8 cellular contexts compared by ENCODE assay signal in genomic region chr3:88113311-88114162, GRCh38. TPM values are rescaled to one million over a fixed set of nuclear protein-coding genes. Genes with fewer than 3 reads are reported as not detected.
DNase-seq lines count a peak whose midpoint lies in the region; ATAC-seq and TF ChIP-seq lines count a peak whose summit lies in the region.

No MANE protein-coding gene starts in this region.

- H2AK5ac ChIP-seq in IMR-90 (ENCODE audit: low read depth, low read length) = no peak overlapping the region

- no peak overlapping the region for H3K14ac ChIP-seq in IMR-90 (replicated peaks; ENCODE audit: low read depth, low read length)

- H2BK5ac ChIP-seq in IMR-90 (ENCODE audit: low read depth, low read length, poor library complexity, severe bottlenecking) = no peak overlapping the region

- no peaks in the 10 kb centered on the region for H3K4me1 ChIP-seq in IMR-90 (ENCODE audit: control insufficient read depth, insufficient read depth, low read length)

- H2AK9ac ChIP-seq in IMR-90 (replicated peaks; ENCODE audit: low read depth, low read length, poor library complexity) = no peak overlapping the region

- dilution Hi-C loops in IMR-90 (cut with HindIII; ENCODE audit: low sequenced_read_pairs, unreplicated experiment) = no loop called here

- H3K36me3 ChIP-seq in IMR-90 (ENCODE audit: control insufficient read depth, insufficient read depth, low read length) = 0 out of 2 replicates have a peak, but pooled peaks cover 2% of the 10 kb centered on the region

- H3K56ac ChIP-seq in IMR-90 (ENCODE audit: extremely low read depth, insufficient read depth, low read length) = no peak overlapping the region

- CTCF ChIA-PET in GM10248 (lab: Yijun Ruan, JAX) (interaction anchor here (0.6 to 3.6 kb wide), 37 partner anchors 10 to 888 kb away, joined by 3 to 49 read pairs (median 5); partner anchors contain the start of genes C3orf38 and CGGBP1), IMR-90 (lab: Yijun Ruan, JAX) (interaction anchor here (0.5 to 1.5 kb wide), 16 partner anchors 10 to 1008 kb away, joined by 3 to 7 read pairs (median 3); no protein-coding TSS in a partner anchor)

- POLR2A ChIA-PET in GM10248 (lab: Yijun Ruan, JAX) = no interaction called here
- POLR2A ChIA-PET in IMR-90 (lab: Charles Lee; ENCODE audit: unreplicated experiment) = no interaction called here

- no peak overlapping the region for H3K4me3 ChIP-seq in IMR-90 (ENCODE audit: insufficient read depth, low read depth, low read length)

- peak; percentile 64 for TF ChIP-seq CTCF in GM10248 (IDR thresholded peaks at IDR 0.05; ENCODE audit: control extremely low read depth, extremely low read depth, low read depth, missing control alignments)
- peak; percentile 74 for TF ChIP-seq CTCF in IMR-90 (conservative IDR thresholded peaks at IDR 0.05; ENCODE audit: low read depth, low read length)

- H3K9me1 ChIP-seq in IMR-90 (ENCODE audit: insufficient read depth, low read length) = no peaks in the 10 kb centered on the region

- no peak for TF ChIP-seq POLR2A in IMR-90 (IDR thresholded peaks at IDR 0.05; ENCODE audit: low read depth, low read length)

- H3K9ac ChIP-seq in IMR-90 (ENCODE audit: low read depth, low read length) = no peak overlapping the region

- no peak overlapping the region for H4K91ac ChIP-seq in IMR-90 (ENCODE audit: insufficient read depth, low read depth, low read length)

- peaks cover 10% of the 10 kb centered on the region; the same call in 1 of the 2 replicates for H4K20me1 ChIP-seq in IMR-90 (ENCODE audit: insufficient read depth, low read length)

- no CpG with 5 or more reads among the region's 5 CpGs for WGBS in IMR-90 (ENCODE audit: extremely low coverage in 2 of 2, insufficient read length in 1 of 2), 2 experiments

- H4K8ac ChIP-seq in IMR-90 (ENCODE audit: low read depth in 2 of 2, low read length in 2 of 2) = no peak overlapping the region

- BruUV-seq in IMR-90 (replicated peaks; lab: Mats Ljungman, UMichigan) = no TSS peak

- H3K4me2 ChIP-seq in IMR-90 (ENCODE audit: low read depth, low read length) = no peak overlapping the region

- no peak overlapping the region for H2AFZ ChIP-seq in IMR-90 (replicated peaks; ENCODE audit: low read length, poor library complexity)

- peak; percentile 69 for TF ChIP-seq RAD21 in IMR-90 (IDR thresholded peaks at IDR 0.05; ENCODE audit: low read length)

- no peak overlapping the region for H2BK15ac ChIP-seq in IMR-90 (ENCODE audit: low read depth, low read length)

- ATAC-seq in GM21723 (IDR thresholded peaks at IDR 0.05; ENCODE audit: unreplicated experiment) (peak; percentile 93), IMR-90 (ENCODE audit: low read depth) (peak; percentile 96)

- intact Hi-C loops in IMR-90 (cut with micrococcal nuclease) = loop anchor here (2.0 to 5.0 kb wide), 5 partner anchors 41 to 815 kb away; partner anchors contain the start of genes CGGBP1 and ZNF654

- H2BK20ac ChIP-seq in IMR-90 (ENCODE audit: low read depth, low read length) = no peak overlapping the region

- H3K4ac ChIP-seq in IMR-90 (ENCODE audit: low read depth, low read length) = no peak overlapping the region

- in situ Hi-C loops in IMR-90 (cut with MboI; ENCODE audit: low sequenced_read_pairs) = no loop called here

- H4K5ac ChIP-seq in IMR-90 (ENCODE audit: low read depth, low read length) = no peak overlapping the region

- H3K18ac ChIP-seq in IMR-90 (ENCODE audit: low read depth, low read length) = no peak overlapping the region

- DNase-seq in GM10248 (ENCODE audit: extremely low spot score) (peak; percentile 14), IMR-90 (peak; percentile 70), RPMI8226 (peak; percentile 74), glomerular endothelial cell (ENCODE audit: extremely low read depth, low read depth, low spot score) (peak; percentile 70), pons (ENCODE audit: low spot score) (peak; percentile 84), GOT3 (lab: John Stamatoyannopoulos, UW) (no peak)
- DNase-seq in activated effector memory CD4-positive, alpha-beta T cell treated with anti-CD3 and anti-CD28 coated beads, Interleukin-2, amount 50 U/mL, for 16 hours = peak; percentile 68

- no peaks in the 10 kb centered on the region for H3K27me3 ChIP-seq in IMR-90 (ENCODE audit: control insufficient read depth, insufficient read depth, low read length)

- no peaks in the 10 kb centered on the region for H3K9me3 ChIP-seq in IMR-90 (ENCODE audit: control insufficient read depth, insufficient read depth, low read length)

- H3K23ac ChIP-seq in IMR-90 (ENCODE audit: low read depth, low read length) = no peak overlapping the region

- H2BK120ac ChIP-seq in IMR-90 (ENCODE audit: low read depth, low read length) = no peak overlapping the region

- no peak overlapping the region for H3K27ac ChIP-seq in IMR-90 (ENCODE audit: insufficient read depth, low read length)

- H3K79me1 ChIP-seq in IMR-90 (ENCODE audit: low read depth in 1 of 2, low read length in 2 of 2) = peaks cover 14 to 23% of the 10 kb centered on the region in 2 experiments

TF ChIP-seq in IMR-90, 13 proteins besides CTCF, POLR2A, EP300 and RAD21:
- no peak for TF ChIP-seq MAZ (IDR thresholded peaks at IDR 0.05; ENCODE audit: borderline replicate concordance, low read depth, low read length)
- no peak for TF ChIP-seq FOS (IDR thresholded peaks at IDR 0.05; ENCODE audit: low read depth, low read length)
- TF ChIP-seq RCOR1 (IDR thresholded peaks at IDR 0.05; ENCODE audit: insufficient replicate concordance, low read length) = no peak
- TF ChIP-seq MAFK (IDR thresholded peaks at IDR 0.05; ENCODE audit: low read depth, low read length) = no peak
- TF ChIP-seq BHLHE40 (IDR thresholded peaks at IDR 0.05; ENCODE audit: low read depth, low read length) = no peak
- TF ChIP-seq ELK1 (IDR thresholded peaks at IDR 0.05; ENCODE audit: borderline replicate concordance, low read depth, low read length) = no peak
- no peak for TF ChIP-seq CHD1 (IDR thresholded peaks at IDR 0.05; ENCODE audit: low read depth, low read length)
- no peak for TF ChIP-seq USF2 (IDR thresholded peaks at IDR 0.05; ENCODE audit: low read depth, low read length)
- TF ChIP-seq MXI1 (IDR thresholded peaks at IDR 0.05; ENCODE audit: borderline replicate concordance, low read depth, low read length) = no peak
- TF ChIP-seq RFX5 (IDR thresholded peaks at IDR 0.05; ENCODE audit: low read depth, low read length) = no peak
- no peak for TF ChIP-seq NFE2L2 (IDR thresholded peaks at IDR 0.05; ENCODE audit: low read depth, low read length)
- no peak for TF ChIP-seq CEBPB (IDR thresholded peaks at IDR 0.05; ENCODE audit: low read depth, low read length)
- no peak for TF ChIP-seq SMC3 (IDR thresholded peaks at IDR 0.05; ENCODE audit: low read depth, low read length)

RNA-seq across cellular contexts. Expression of gene C3orf38, which starts 36.2 kb away (rescaled TPM):
- 16.7 and 27.8 TPM in 2 replicates for total RNA-seq in IMR-90 (2012; rRNA removed)
- polyA plus RNA-seq in IMR-90 (2012; rRNA removed) = 9.2 and 11.1 TPM in 2 replicates
- 1.7 and 1.9 TPM in 2 replicates for polyA plus RNA-seq in IMR-90 (2012; cell fraction: cytosol; rRNA removed)
- 0.69 and 2.5 TPM in 2 replicates for polyA plus RNA-seq in IMR-90 (2012; cell fraction: nucleus; rRNA removed; ENCODE audit: low replicate concordance)
- 18.0 and 36.6 TPM in 2 replicates for total RNA-seq in glomerular endothelial cell

RNA-seq across cellular contexts. Expression of gene ZNF654, which starts 54.5 kb away (rescaled TPM):
- total RNA-seq in IMR-90 (2012; rRNA removed) (11.5 and 21.1 TPM in 2 replicates), glomerular endothelial cell (12.7 and 15.1 TPM in 2 replicates)
- polyA plus RNA-seq in IMR-90 (2012; rRNA removed) = 2.3 and 3.3 TPM in 2 replicates
- polyA plus RNA-seq in IMR-90 (2012; cell fraction: cytosol; rRNA removed) = 1.3 and 1.9 TPM in 2 replicates
- polyA plus RNA-seq in IMR-90 (2012; cell fraction: nucleus; rRNA removed; ENCODE audit: low replicate concordance) = 0.99 and 4.7 TPM in 2 replicates

RNA-seq across cellular contexts. Expression of gene CGGBP1, which starts 54.7 kb away (rescaled TPM):
- 37.8 and 42.1 TPM in 2 replicates for total RNA-seq in IMR-90 (2012; rRNA removed)
- 45.5 and 47.7 TPM in 2 replicates for polyA plus RNA-seq in IMR-90 (2012; rRNA removed)
- 14.8 and 31.7 TPM in 2 replicates for polyA plus RNA-seq in IMR-90 (2012; cell fraction: cytosol; rRNA removed)
- 11.5 and 99.1 TPM in 2 replicates for polyA plus RNA-seq in IMR-90 (2012; cell fraction: nucleus; rRNA removed; ENCODE audit: low replicate concordance)
- total RNA-seq in glomerular endothelial cell = 48.6 and 49.1 TPM in 2 replicates
